ENCODE assay signal across 9 cellular contexts in the genomic region with DNA sequence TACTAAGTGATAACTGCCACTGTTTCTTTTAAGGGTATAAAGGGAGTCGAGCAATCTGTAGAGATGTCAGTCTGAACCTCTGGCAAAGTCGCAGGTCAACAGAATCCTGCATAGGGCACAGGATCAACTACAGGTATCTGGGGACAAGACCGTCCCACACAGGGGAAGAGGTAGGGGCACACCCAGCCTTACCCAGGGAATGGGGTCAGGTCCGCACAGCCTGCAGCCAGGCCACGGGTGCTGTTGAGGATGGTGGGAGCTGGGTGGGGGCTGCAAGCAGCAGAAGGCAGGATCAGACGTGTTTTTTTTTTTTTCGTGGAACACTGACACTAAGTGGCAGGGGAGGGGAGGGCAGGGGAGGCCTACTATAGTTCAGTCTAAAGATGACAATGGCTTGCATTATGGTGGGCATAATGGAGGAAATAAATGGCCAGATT. TPM values are rescaled to one million over a fixed set of nuclear protein-coding genes. Genes with fewer than 3 reads are reported as not detected.
DNase-seq lines count a peak whose midpoint lies in the region; ATAC-seq, FAIRE-seq and TF ChIP-seq lines count a peak whose summit lies in the region.
"Had no signal": no experiment of that assay in that cellular context is flagged by ENCODE, and none has a peak within 500 bp of the region (broad histone marks: within the 10 kb centered on the region; RNA-seq: fewer than 3 reads in every experiment).

No MANE protein-coding gene starts in this region.

- H3K27me3 Mint-ChIP-seq in CD4-positive, alpha-beta memory T cell: no peaks in the 10 kb centered on the region

- H3K36me3 ChIP-seq in CD4-positive, alpha-beta memory T cell (ENCODE audit: insufficient read depth, low read length): peaks cover 3% of the 10 kb centered on the region
- H3K36me3 ChIP-seq in neutrophil (no peaks in the 10 kb centered on the region), small intestine (ENCODE audit: control insufficient read depth in 2 of 2, insufficient read depth in 2 of 2, low read length in 2 of 2) (no peaks in the 10 kb centered on the region)

- no peak for TF ChIP-seq CTCF in NB4 (IDR thresholded peaks at IDR 0.05; ENCODE audit: low read depth, low read length)
- TF ChIP-seq CTCF in coronary artery (IDR thresholded peaks at IDR 0.05): no peak
- no peak for TF ChIP-seq CTCF in neutrophil (IDR thresholded peaks at IDR 0.05)

- H3K27ac ChIP-seq in CD4-positive, alpha-beta memory T cell (ENCODE audit: low read depth, low read length): no peak overlapping the region
- peak overlapping the region; percentile 96 to 98 for H3K27ac ChIP-seq in coronary artery
- peak overlapping the region; percentile 89 for H3K27ac ChIP-seq in neutrophil
- H3K27ac ChIP-seq in small intestine (ENCODE audit: low read depth in 1 of 2, low read length in 1 of 2): peak overlapping the region in 1 of 2 donors; percentile 82

- peaks cover 25 to 57% (median 35%) of the 10 kb centered on the region in 4 donors for H3K4me1 Mint-ChIP-seq in CD4-positive, alpha-beta memory T cell

- ATAC-seq in HG03565 (IDR thresholded peaks at IDR 0.05; ENCODE audit: unreplicated experiment) (no peak), GM21367 (IDR thresholded peaks at IDR 0.05; ENCODE audit: unreplicated experiment) (no peak), HG03354 (IDR thresholded peaks at IDR 0.05; ENCODE audit: poor library complexity, severe bottlenecking, unreplicated experiment) (no peak)

- H3K36me3 Mint-ChIP-seq in CD4-positive, alpha-beta memory T cell: peaks cover 14 to 16% of the 10 kb centered on the region in 2 donors

- DNase-seq in CD4-positive, alpha-beta memory T cell: peak in 1 of 5 donors; percentile 9
- DNase-seq in NB4 (ENCODE audit: low read depth): peak; percentile 24
- DNase-seq in coronary artery (ENCODE audit: low spot score): no peak
- no peak for DNase-seq in small intestine
- DNase-seq: SIG-M5 had no signal

- no peak overlapping the region for H3K4me3 ChIP-seq in CD4-positive, alpha-beta memory T cell (ENCODE audit: low read length in 2 of 2)
- H3K4me3 ChIP-seq in NB4 (ENCODE audit: low read depth, low read length) (no peak overlapping the region), coronary artery (peak overlapping the region; percentile 98), neutrophil (ENCODE audit: low read depth in 1 of 2, low read length in 1 of 2) (peak overlapping the region; percentile 12 to 26), small intestine (ENCODE audit: low read depth in 1 of 2, low read length in 2 of 2) (no peak overlapping the region)

- peaks cover 22% of the 10 kb centered on the region for H3K4me1 ChIP-seq in CD4-positive, alpha-beta memory T cell (ENCODE audit: insufficient read depth, low read length)
- H3K4me1 ChIP-seq in neutrophil (ENCODE audit: control insufficient read depth in 1 of 2, insufficient read depth in 1 of 2, low read depth in 1 of 2, low read length in 1 of 2): peaks cover 46 to 48% of the 10 kb centered on the region in 2 experiments
- H3K4me1 ChIP-seq in small intestine (ENCODE audit: control insufficient read depth in 2 of 2, insufficient read depth in 1 of 2, low read depth in 1 of 2, low read length in 1 of 2): peaks cover 2 to 9% of the 10 kb centered on the region in 2 donors

- no peaks in the 10 kb centered on the region for H3K27me3 ChIP-seq in CD4-positive, alpha-beta memory T cell (ENCODE audit: insufficient read depth, low read length)
- no peaks in the 10 kb centered on the region for H3K27me3 ChIP-seq in neutrophil
- H3K27me3 ChIP-seq in small intestine (ENCODE audit: control insufficient read depth in 2 of 2, insufficient read depth in 2 of 2, low read length in 2 of 2): no peaks in the 10 kb centered on the region

- FAIRE-seq in small intestine (lab: Jason Lieb, UNC): no peak

- POLR2A ChIA-PET in CD4-positive, alpha-beta memory T cell (lab: Charles Lee; ENCODE audit: partially characterized antibody): no interaction called here

- WGBS in small intestine, 3 donors: 46 to 70% (median 55%) methylated on average over 7 of the region's 7 CpGs

- peaks cover 0 to 9% (median 4%) of the 10 kb centered on the region in 8 donors for H3K9me3 Mint-ChIP-seq in CD4-positive, alpha-beta memory T cell

- CTCF ChIA-PET in CD4-positive, alpha-beta memory T cell (lab: Charles Lee; ENCODE audit: partially characterized antibody): no interaction called here

- no peak for TF ChIP-seq POLR2A in NB4 (IDR thresholded peaks at IDR 0.05; ENCODE audit: extremely low read depth, insufficient read length)

- peak overlapping the region in 6 of 7 donors; percentile 19 to 88 (median 68) for H3K27ac Mint-ChIP-seq in CD4-positive, alpha-beta memory T cell

- H3K4me3 Mint-ChIP-seq in CD4-positive, alpha-beta memory T cell: peak overlapping the region; percentile 77 to 87 (median 82)

- intact Hi-C loops in CD4-positive, alpha-beta memory T cell (cut with micrococcal nuclease): loop anchor here (5.0 kb wide), 1 partner anchor 234 kb away; a partner anchor contains a TSS

- no peaks in the 10 kb centered on the region for H3K9me3 ChIP-seq in CD4-positive, alpha-beta memory T cell (ENCODE audit: control insufficient read depth in 1 of 2, low read length in 2 of 2)
- H3K9me3 ChIP-seq in neutrophil: no peaks in the 10 kb centered on the region
- no peaks in the 10 kb centered on the region for H3K9me3 ChIP-seq in small intestine (ENCODE audit: control insufficient read depth, low read depth)

RNA-seq across cellular contexts. Expression of a gene that starts 41.9 kb away (rescaled TPM):
- 100 to 1,000 TPM; 166 to 183 TPM for total RNA-seq in CD4-positive, alpha-beta memory T cell
- polyA plus RNA-seq in CD4-positive, alpha-beta memory T cell: 10 to 100 TPM; 24.7 to 82.3 TPM
- 100 to 1,000 TPM; 136 to 193 (median 150) TPM for polyA plus RNA-seq in small intestine

RNA-seq across cellular contexts. Expression of a gene that starts 42.2 kb away (rescaled TPM):
- total RNA-seq in CD4-positive, alpha-beta memory T cell: 100 to 1,000 TPM; 332 to 362 TPM
- polyA plus RNA-seq in CD4-positive, alpha-beta memory T cell: 100 to 1,000 TPM; 187 to 249 TPM
- 100 to 1,000 TPM; 112 to 171 (median 125) TPM for polyA plus RNA-seq in small intestine

Comparison
In these comparisons a context has a peak if more than half of its experiments do, and no peak if none do; other contexts are left out.
1. H3K4me3 ChIP-seq: peak in coronary artery (single experiment) and neutrophil (2 of 2); none in CD4-positive, alpha-beta memory T cell (0 of 2), NB4 (single experiment) and small intestine (0 of 2).